ENCODE assay signal across 15 cellular contexts in genomic region chr9:17761984-17762676, GRCh38.
DNase-seq lines count a peak whose midpoint lies in the region; ATAC-seq lines count a peak whose summit lies in the region.
"Had no signal": no experiment of that assay in that cellular context is flagged by ENCODE, and none has a peak within 500 bp of the region (broad histone marks: within the 10 kb centered on the region; RNA-seq: fewer than 3 reads in every experiment).

No MANE protein-coding gene starts in this region.

- DNase-seq in COR-L47 (lab: John Stamatoyannopoulos, UW): peak; percentile 47
- DNase-seq in NCI-H345 treated with DMSO at 0.1 percent for 48 hours (lab: John Stamatoyannopoulos, UW; ENCODE audit: unreplicated experiment): peak; percentile 46
- DNase-seq in OCI-M1 (lab: John Stamatoyannopoulos, UW): peak; percentile 1
- no peak for DNase-seq in NOMO-1 treated with DMSO at 0.1 percent for 48 hours (lab: John Stamatoyannopoulos, UW; ENCODE audit: unreplicated experiment)
- no peak for DNase-seq in stimulated activated CD4-positive, alpha-beta T cell treated with anti-CD3 and anti-CD28 coated beads, Interleukin-1b, Interleukin-23, amount 100 ng/mL, for 48 hours
- DNase-seq: ACHN; CD4-positive, alpha-beta memory T cell; EL; H7; MM.1S; NCI-H2171 treated with DMSO at 0.1 percent for 48 hours; NCI-H82; SW 1271 had no signal

- peak; percentile 56 for ATAC-seq in GM18909 (IDR thresholded peaks at IDR 0.05; ENCODE audit: poor library complexity, unreplicated experiment)
- ATAC-seq in GM19397 (IDR thresholded peaks at IDR 0.05; ENCODE audit: unreplicated experiment): no peak

Comparison
In these comparisons a context has a peak if more than half of its experiments do, and no peak if none do; other contexts are left out.
1. DNase-seq: peak in COR-L47 (single experiment), NCI-H345 treated with DMSO at 0.1 percent for 48 hours (single experiment) and OCI-M1 (single experiment); none in NOMO-1 treated with DMSO at 0.1 percent for 48 hours (single experiment) and stimulated activated CD4-positive, alpha-beta T cell treated with anti-CD3 and anti-CD28 coated beads, Interleukin-1b, Interleukin-23, amount 100 ng/mL, for 48 hours (single experiment).